ENCODE assay signal across 27 cellular contexts in the genomic region with DNA sequence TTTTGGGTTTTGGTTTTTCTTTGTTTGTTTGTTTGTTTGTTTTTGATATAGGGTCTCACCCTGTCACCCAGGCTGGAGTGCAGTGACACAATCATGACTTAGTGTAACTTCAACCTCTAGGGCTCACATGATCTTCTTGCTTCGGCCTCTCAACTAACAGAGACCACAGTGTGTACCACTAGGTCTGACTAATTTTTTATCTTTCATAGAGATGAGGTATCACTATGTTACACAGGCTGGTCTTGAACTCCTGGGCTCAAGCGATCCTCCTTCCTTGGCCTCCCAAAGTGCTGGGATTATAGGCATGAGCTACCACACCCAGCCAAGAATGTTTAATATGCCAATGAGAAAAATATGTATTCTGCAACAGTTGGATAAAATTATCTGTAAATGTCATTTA.
"Had no signal": no experiment of that assay in that cellular context is flagged by ENCODE, and none has a peak within 500 bp of the region (broad histone marks: within the 10 kb centered on the region; RNA-seq: fewer than 3 reads in every experiment).

No MANE protein-coding gene starts in this region.

- H3K4me3 ChIP-seq: stomach, suprapubic skin, testis, thoracic aorta, thyroid gland, tibial artery, tibial nerve, transverse colon, upper lobe of left lung, upper lobe of right lung, uterus, vagina had no signal

- H3K27me3 ChIP-seq: stomach, suprapubic skin, testis, thyroid gland, tibial artery, tibial nerve, transverse colon, upper lobe of left lung, upper lobe of right lung, uterus, vagina had no signal

- H3K27ac ChIP-seq: stomach, suprapubic skin, testis, thoracic aorta, thyroid gland, tibial artery, tibial nerve, transverse colon, upper lobe of left lung, upper lobe of right lung, uterus, vagina had no signal

- H3K9me3 ChIP-seq: stomach, suprapubic skin, testis, thoracic aorta, thyroid gland, tibial artery, tibial nerve, transverse colon, upper lobe of left lung, upper lobe of right lung, uterus, vagina had no signal

- H3K4me1 ChIP-seq: stomach, suprapubic skin, testis, thyroid gland, tibial artery, tibial nerve, transverse colon, upper lobe of left lung, upper lobe of right lung, uterus, vagina had no signal

- FAIRE-seq: urothelium cell line had no signal

- ATAC-seq: stimulated activated effector memory CD8-positive, alpha-beta T cell treated with anti-CD3 and anti-CD28 coated beads, Interleukin-12 subunit alpha, Interleukin-12 subunit beta, amount 100 ng/mL, for 72 hours; stimulated activated memory B cell treated with anti-CD40 and anti-IgM and Interleukin-4, amounts not matched to agents 10 μg/mL and 1 μg/mL and 100 μg/mL, for 72 hours; stimulated activated naive B cell treated with anti-CD40 and anti-IgM and Interleukin-4, amounts not matched to agents 10 μg/mL and 1 μg/mL and 100 μg/mL, for 72 hours; stimulated activated naive CD8-positive, alpha-beta T cell treated with anti-CD3 and anti-CD28 coated beads, Interleukin-15, amount 100 ng/mL, for 72 hours; stimulated activated naive CD8-positive, alpha-beta T cell treated with anti-CD3 and anti-CD28 coated beads, Interleukin-15, Interleukin-2, amounts not matched to agents 100 U/mL and 50 U/mL, for 24 hours; upper lobe of right lung had no signal

- H3K36me3 ChIP-seq: stomach, suprapubic skin, thoracic aorta, thyroid gland, tibial artery, tibial nerve, transverse colon, upper lobe of left lung, upper lobe of right lung, uterus, vagina had no signal

- DNase-seq: stimulated activated CD4-positive, alpha-beta T cell treated with anti-CD3 and anti-CD28 coated beads, Interleukin-2, amount 100 ng/mL, for 48 hours; stimulated activated CD4-positive, alpha-beta T cell treated with anti-CD3 and anti-CD28 coated beads, Interleukin-4, amount 100 ng/mL, for 1 hour; stimulated activated CD4-positive, alpha-beta T cell treated with anti-CD3 and anti-CD28 coated beads, Interleukin-4, amount 100 ng/mL, for 24 hours; stimulated activated CD4-positive, alpha-beta T cell treated with anti-CD3 and anti-CD28 coated beads, Interleukin-4, amount 100 ng/mL, for 4 hours; stimulated activated CD8-positive, alpha-beta memory T cell treated with anti-CD3 and anti-CD28 coated beads, Interleukin-4, amount 100 ng/mL, for 48 hours; stimulated activated naive B cell treated with anti-CD40 and anti-IgM and Interleukin-4, amounts not matched to agents 10 μg/mL and 1 μg/mL and 100 μg/mL, for 72 hours; stimulated activated naive CD4-positive, alpha-beta T cell; stimulated activated naive CD4-positive, alpha-beta T cell treated with Interleukin-2 at 50 U/mL for 16 hours; stimulated activated naive CD8-positive, alpha-beta T cell treated with anti-CD3 and anti-CD28 coated beads, Interleukin-15, amount 100 ng/mL, for 72 hours; stimulated activated naive CD8-positive, alpha-beta T cell treated with anti-CD3 and anti-CD28 coated beads, Interleukin-15, Interleukin-2, amounts not matched to agents 100 U/mL and 50 U/mL, for 24 hours; stomach; substantia nigra; testis; thyroid gland; tibial artery; transverse colon; trophoblast cell; upper lobe of left lung; upper lobe of right lung; uterus had no signal
